Comparison of ENCODE assay signal across 8 cellular contexts in genomic region chr4:76214269-76214628, GRCh38. TPM values are rescaled to one million over a fixed set of nuclear protein-coding genes. Genes with fewer than 3 reads are reported as not detected.
DNase-seq lines count a peak whose midpoint lies in the region; ATAC-seq and TF ChIP-seq lines count a peak whose summit lies in the region.

No MANE protein-coding gene starts in this region.

- ATAC-seq in GM19455 (IDR thresholded peaks at IDR 0.05; ENCODE audit: unreplicated experiment), result no peak

- H3K4me3 Mint-ChIP-seq in activated CD4-positive, alpha-beta T cell treated with anti-CD3 and anti-CD28 coated beads, Interleukin-2, amount 10 ng/mL, durations not matched to agents 24 days and 14 days, result peak overlapping the region; percentile 86
- peak overlapping the region; percentile 81 to 87 (median 84) for H3K4me3 Mint-ChIP-seq in nephron

- peak overlapping the region; percentile 36 for H3K27ac ChIP-seq in KOPT-K1 (ENCODE audit: low read depth, low read length, poor library complexity, severe bottlenecking)
- H3K27ac ChIP-seq in colonic mucosa, result peak overlapping the region; percentile 99

- no peak for TF ChIP-seq CTCF in colonic mucosa (IDR thresholded peaks at IDR 0.05)
- no peak for TF ChIP-seq CTCF in nephron (IDR thresholded peaks at IDR 0.05; ENCODE audit: unreplicated experiment in 3 of 3)

- peak overlapping the region; percentile 83 for H3K27ac Mint-ChIP-seq in activated CD4-positive, alpha-beta T cell treated with anti-CD3 and anti-CD28 coated beads, Interleukin-2, amount 10 ng/mL, durations not matched to agents 24 days and 14 days
- H3K27ac Mint-ChIP-seq in nephron, result peak overlapping the region; percentile 87 to 98 (median 93)

- H3K9ac ChIP-seq in colonic mucosa (ENCODE audit: low read depth in 2 of 2, low read length in 2 of 2), result peak overlapping the region; percentile 81 to 93

- H3K4me1 ChIP-seq in colonic mucosa, result peaks cover 15% of the 10 kb centered on the region

- H3K4me3 ChIP-seq in colonic mucosa, result peak overlapping the region; percentile 79

- DNase-seq in activated CD4-positive, alpha-beta T cell treated with anti-CD3 and anti-CD28 coated beads, Interleukin-2, amount 10 ng/mL, durations not matched to agents 24 days and 14 days, result no peak
- DNase-seq in activated CD4-positive, alpha-beta T cell treated with anti-CD3 and anti-CD28 coated beads for 1 hour, result no peak
- DNase-seq in colonic mucosa (peak; percentile 73), NCI-H226 (no peak)
- DNase-seq in stimulated activated CD4-positive, alpha-beta T cell treated with anti-CD3 and anti-CD28 coated beads, Interleukin-1b, Interleukin-23, amount 100 ng/mL, for 48 hours, result no peak

- peaks cover 33% of the 10 kb centered on the region for H3K27me3 Mint-ChIP-seq in activated CD4-positive, alpha-beta T cell treated with anti-CD3 and anti-CD28 coated beads, Interleukin-2, amount 10 ng/mL, durations not matched to agents 24 days and 14 days
- H3K27me3 Mint-ChIP-seq in nephron (ENCODE audit: low read depth), result no peaks in the 10 kb centered on the region

- H3K9me3 Mint-ChIP-seq in activated CD4-positive, alpha-beta T cell treated with anti-CD3 and anti-CD28 coated beads, Interleukin-2, amount 10 ng/mL, durations not matched to agents 24 days and 14 days, result peaks cover 4% of the 10 kb centered on the region
- H3K9me3 Mint-ChIP-seq in nephron, result no peaks in the 10 kb centered on the region

- H3K36me3 Mint-ChIP-seq in activated CD4-positive, alpha-beta T cell treated with anti-CD3 and anti-CD28 coated beads, Interleukin-2, amount 10 ng/mL, durations not matched to agents 24 days and 14 days (ENCODE audit: low read depth), result no peaks in the 10 kb centered on the region
- H3K36me3 Mint-ChIP-seq in nephron (ENCODE audit: low read depth), result no peaks in the 10 kb centered on the region

- H3K36me3 ChIP-seq in KOPT-K1 (ENCODE audit: insufficient read depth, low read length), result no peaks in the 10 kb centered on the region
- no peaks in the 10 kb centered on the region for H3K36me3 ChIP-seq in colonic mucosa

- intact Hi-C loops in activated CD4-positive, alpha-beta T cell treated with anti-CD3 and anti-CD28 coated beads, Interleukin-2, amount 10 ng/mL, durations not matched to agents 24 days and 14 days (cut with micrococcal nuclease), result loop anchor here (2.0 to 5.0 kb wide), 3 partner anchors 65 to 1373 kb away; partner anchors contain the start of gene NUP54
- intact Hi-C loops in colonic mucosa (cut with DNase I), result no loop called here

- no peaks in the 10 kb centered on the region for H3K27me3 ChIP-seq in colonic mucosa

- peaks cover 22% of the 10 kb centered on the region for H3K4me1 Mint-ChIP-seq in activated CD4-positive, alpha-beta T cell treated with anti-CD3 and anti-CD28 coated beads, Interleukin-2, amount 10 ng/mL, durations not matched to agents 24 days and 14 days
- peaks cover 68% of the 10 kb centered on the region for H3K4me1 Mint-ChIP-seq in nephron

- no peaks in the 10 kb centered on the region for H3K9me3 ChIP-seq in KOPT-K1 (ENCODE audit: insufficient read depth, low read length, poor library complexity, severe bottlenecking)
- no peaks in the 10 kb centered on the region for H3K9me3 ChIP-seq in colonic mucosa

RNA-seq across cellular contexts. Expression of gene SCARB2, which starts 0.6 kb away (rescaled TPM):
- 1.5 and 1.7 TPM in 2 replicates for total RNA-seq in activated CD4-positive, alpha-beta T cell treated with anti-CD3 and anti-CD28 coated beads, Interleukin-2, amount 10 ng/mL, durations not matched to agents 24 days and 14 days
- total RNA-seq in colonic mucosa, result 100 to 1,000 TPM; 156 to 164 TPM

RNA-seq across cellular contexts. Expression of gene FAM47E, which starts 37.3 kb away (rescaled TPM):
- not detected in 2 replicates for total RNA-seq in activated CD4-positive, alpha-beta T cell treated with anti-CD3 and anti-CD28 coated beads, Interleukin-2, amount 10 ng/mL, durations not matched to agents 24 days and 14 days
- 1 to 10 TPM; 3.9 to 4.8 TPM for total RNA-seq in colonic mucosa

Comparison
In these comparisons a context has a peak if more than half of its experiments do, and no peak if none do; other contexts are left out.
1. RNA of gene SCARB2, which starts 0.6 kb away (total RNA-seq): 156 to 164 TPM in colonic mucosa; 1.5 to 1.7 TPM in activated CD4-positive, alpha-beta T cell treated with anti-CD3 and anti-CD28 coated beads, Interleukin-2, amount 10 ng/mL, durations not matched to agents 24 days and 14 days; every median in the first group is over 10 times any median in the second.